In genomic region chr11:117748771-117749540, GRCh38 we compare ENCODE assay signal across 19 cellular contexts. TPM values are rescaled to one million over a fixed set of nuclear protein-coding genes. Genes with fewer than 3 reads are reported as not detected.
DNase-seq lines count a peak whose midpoint lies in the region; ATAC-seq, FAIRE-seq and TF ChIP-seq lines count a peak whose summit lies in the region.
"Had no signal": no experiment of that assay in that cellular context is flagged by ENCODE, and none has a peak within 500 bp of the region (broad histone marks: within the 10 kb centered on the region; RNA-seq: fewer than 3 reads in every experiment).

No MANE protein-coding gene starts in this region.

- H3K9me3 Mint-ChIP-seq in activated CD4-positive, alpha-beta T cell treated with anti-CD3 and anti-CD28 coated beads for 36 hours (ENCODE audit: low read depth): no peaks in the 10 kb centered on the region
- H3K9me3 Mint-ChIP-seq: H9 had no signal

- no peak for TF ChIP-seq RAD21 in HepG2 (CRISPR knock-in tag; IDR thresholded peaks at IDR 0.05)

- H3K4me2 ChIP-seq in HepG2 (ENCODE audit: low read depth, low read length): peak overlapping the region; percentile 69

- no peaks in the 10 kb centered on the region for H3K36me3 Mint-ChIP-seq in activated CD4-positive, alpha-beta T cell treated with anti-CD3 and anti-CD28 coated beads for 36 hours (ENCODE audit: low read depth)

- peak overlapping the region; percentile 81 for H3K27ac ChIP-seq in caudate nucleus (ENCODE audit: low read depth, low read length)
- H3K27ac ChIP-seq in HepG2 (ENCODE audit: extremely low read length, insufficient read depth, low read length): peak overlapping the region; percentile 23
- no peak overlapping the region for H3K27ac ChIP-seq in small intestine (ENCODE audit: low read depth in 1 of 2, low read length in 1 of 2)
- H3K27ac ChIP-seq: SJSA1 had no signal

- POLR2A ChIA-PET in HepG2 (lab: Yijun Ruan, JAX): no interaction called here
- POLR2A ChIA-PET in activated CD4-positive, alpha-beta T cell treated with anti-CD3 and anti-CD28 coated beads for 36 hours (lab: Charles Lee): no interaction called here

- in situ Hi-C loops in HepG2 (cut with HindIII; ENCODE audit: extremely low pct_ligation_motif_present, low pct_unique_long_range_greater_than_20kb): no loop called here
- in situ Hi-C loops in GM13977 (cut with MboI; ENCODE audit: low pct_unique_long_range_greater_than_20kb, low sequenced_read_pairs, unreplicated experiment): no loop called here

- H3K4me3 ChIP-seq in HepG2 (replicated peaks in 1 of 3; ENCODE audit: insufficient read depth in 1 of 3, low read depth in 2 of 3, low read length in 3 of 3) (peak overlapping the region in 1 of 3 experiments; percentile 38; a peak in 2 of 6 replicates), small intestine (ENCODE audit: low read depth in 1 of 2, low read length in 2 of 2) (no peak overlapping the region)
- H3K4me3 ChIP-seq: GM12878, SJSA1 had no signal

- H4K20me1 ChIP-seq in HepG2 (ENCODE audit: insufficient read depth, low read length): peaks cover 10% of the 10 kb centered on the region; the same call in 1 of the 2 replicates

- peak; percentile 34; the same call in 1 of the 2 replicates for TF ChIP-seq CTCF in HepG2 (CRISPR knock-in tag; IDR thresholded peaks at IDR 0.05)
- no peak for TF ChIP-seq CTCF in GM13977 (IDR thresholded peaks at IDR 0.05; ENCODE audit: extremely low read depth, insufficient read depth, missing control alignments)

- no peaks in the 10 kb centered on the region for H3K36me3 ChIP-seq in HepG2 (replicated peaks in 1 of 2; ENCODE audit: control insufficient read depth in 1 of 2, insufficient read depth in 2 of 2, low read length in 2 of 2)
- H3K36me3 ChIP-seq in small intestine (ENCODE audit: control insufficient read depth in 2 of 2, insufficient read depth in 2 of 2, low read length in 2 of 2): no peaks in the 10 kb centered on the region
- H3K36me3 ChIP-seq: SJSA1 had no signal

- no peak overlapping the region for H3K9ac ChIP-seq in HepG2 (ENCODE audit: insufficient read depth, low read depth, low read length)

- CTCF ChIA-PET in HepG2 (lab: Yijun Ruan, JAX; ENCODE audit: low intra/inter-chr PET ratio, low total read pairs): no interaction called here
- CTCF ChIA-PET in activated CD4-positive, alpha-beta T cell treated with anti-CD3 and anti-CD28 coated beads for 36 hours (lab: Charles Lee): no interaction called here

- H3K4me1 ChIP-seq in HepG2 (ENCODE audit: insufficient read depth, low read length) (peaks cover 50% of the 10 kb centered on the region), small intestine (ENCODE audit: control insufficient read depth in 2 of 2, insufficient read depth in 1 of 2, low read depth in 1 of 2, low read length in 1 of 2) (no peaks in the 10 kb centered on the region)
- H3K4me1 ChIP-seq: SJSA1 had no signal

- intact Hi-C loops in HepG2 (cut with micrococcal nuclease; ENCODE audit: unreplicated experiment): loop anchor here (1.0 kb wide), 1 partner anchor 46 kb away; no protein-coding TSS in a partner anchor
- intact Hi-C loops in activated CD4-positive, alpha-beta T cell treated with anti-CD3 and anti-CD28 coated beads for 36 hours (cut with DNase I, micrococcal nuclease): no loop called here

- peak; percentile 76 to 93 for TF ChIP-seq EP300 in HepG2 (IDR thresholded peaks at IDR 0.05; ENCODE audit: low read depth in 2 of 2, low read length in 2 of 2)
- TF ChIP-seq EP300 in HepG2 (CRISPR knock-in tag; IDR thresholded peaks at IDR 0.05; ENCODE audit: borderline replicate concordance): peak; percentile 83; the same call in 1 of the 2 replicates

- H3K4me3 Mint-ChIP-seq in activated CD4-positive, alpha-beta T cell treated with anti-CD3 and anti-CD28 coated beads for 36 hours: no peak overlapping the region
- H3K4me3 Mint-ChIP-seq: H9 had no signal

- TF ChIP-seq POLR2A in HepG2 (IDR thresholded peaks at IDR 0.05; ENCODE audit: insufficient read depth in 1 of 2, low read depth in 2 of 2, low read length in 2 of 2): no peak

- no peak overlapping the region for H3K27ac Mint-ChIP-seq in activated CD4-positive, alpha-beta T cell treated with anti-CD3 and anti-CD28 coated beads for 36 hours
- H3K27ac Mint-ChIP-seq: H9 had no signal

- H3K27me3 ChIP-seq in HepG2 (ENCODE audit: control insufficient read depth in 1 of 2, insufficient read depth in 2 of 2, low read length in 2 of 2) (peaks cover 0 to 16% of the 10 kb centered on the region in 2 experiments; a peak in 1 of 5 replicates), small intestine (ENCODE audit: control insufficient read depth in 2 of 2, insufficient read depth in 2 of 2, low read length in 2 of 2) (no peaks in the 10 kb centered on the region)
- H3K27me3 ChIP-seq: SJSA1 had no signal

- H3K79me2 ChIP-seq in HepG2 (ENCODE audit: insufficient read depth, low read length): no peaks in the 10 kb centered on the region

- DNase-seq in HuH-7.5 (ENCODE audit: low spot score) (peak; percentile 60), caudate nucleus (lab: John Stamatoyannopoulos, UW) (no peak), HepG2 (ENCODE audit: low spot score) (peak; percentile 89), small intestine (peak; percentile 17), iPS-NIHi7 (ENCODE audit: extremely low spot score) (no peak), GM13977 (ENCODE audit: low spot score) (no peak)
- no peak for DNase-seq in activated CD4-positive, alpha-beta T cell treated with anti-CD3 and anti-CD28 coated beads for 36 hours
- DNase-seq: AML-193, DMS79, H9, Kasumi-1, NCI-H187 treated with DMSO at 0.1 percent for 48 hours, NCI-H524, RPMI8226 had no signal

- H3K9me3 ChIP-seq in HepG2 (ENCODE audit: low read length): no peaks in the 10 kb centered on the region
- H3K9me3 ChIP-seq in small intestine (ENCODE audit: control insufficient read depth, low read depth): no peaks in the 10 kb centered on the region
- H3K9me3 ChIP-seq: SJSA1 had no signal

- BruUV-seq in HepG2 (replicated peaks; lab: Mats Ljungman, UMichigan): no TSS peak

- no peaks in the 10 kb centered on the region for H3K4me1 Mint-ChIP-seq in activated CD4-positive, alpha-beta T cell treated with anti-CD3 and anti-CD28 coated beads for 36 hours

- WGBS in HepG2 (ENCODE audit: low lambda C conversion rate): 1% methylated on average over 8 of the region's 14 CpGs
- 63 to 75% (median 68%) methylated on average over 14 of the region's 14 CpGs for WGBS in small intestine, 3 donors

- peaks cover under 1% of the 10 kb centered on the region for H3K27me3 Mint-ChIP-seq in activated CD4-positive, alpha-beta T cell treated with anti-CD3 and anti-CD28 coated beads for 36 hours

- FAIRE-seq in HepG2 (lab: Jason Lieb, UNC) (peak; percentile 95), small intestine (lab: Jason Lieb, UNC) (no peak)
- FAIRE-seq: GM12878 had no signal

- peak; percentile 94 for ATAC-seq in HepG2
- ATAC-seq in activated CD4-positive, alpha-beta T cell treated with anti-CD3 and anti-CD28 coated beads for 36 hours: no peak
- ATAC-seq: GM12878 had no signal

- H2AFZ ChIP-seq in HepG2 (ENCODE audit: low read length): no peak overlapping the region

TF ChIP-seq in HepG2, 621 proteins besides CTCF, POLR2A, EP300 and RAD21 (continues in another document):
- TF ChIP-seq TIGD3 (CRISPR knock-in tag; IDR thresholded peaks at IDR 0.05; ENCODE audit: borderline replicate concordance): no peak
- TF ChIP-seq NCOA5 (CRISPR knock-in tag; IDR thresholded peaks at IDR 0.05): no peak
- TF ChIP-seq PHF5A (CRISPR knock-in tag; IDR thresholded peaks at IDR 0.05; ENCODE audit: low read depth, unreplicated experiment): no peak
- peak; percentile 96 to 97 for TF ChIP-seq NR2F1 (CRISPR knock-in tag; IDR thresholded peaks at IDR 0.05)

RNA-seq across cellular contexts. Expression of gene DSCAML1, which starts 48.1 kb away (rescaled TPM):
- total RNA-seq in HepG2 (2016; rRNA removed; fragmentation: Illumina TruSeq; extraction: Trizol): 0.14 and 0.29 TPM in 2 replicates
- total RNA-seq in HepG2 (2016; cell fraction: cytosol; rRNA removed; fragmentation: Illumina TruSeq; extraction: Trizol; ENCODE audit: low read depth): 0.61 and 0.88 TPM in 2 replicates
- 0.24 and 0.35 TPM in 2 replicates for total RNA-seq in HepG2 (2016; cell fraction: insoluble cytoplasmic fraction; rRNA removed; fragmentation: Illumina TruSeq; extraction: Trizol)
- 0.17 and 0.28 TPM in 2 replicates for total RNA-seq in HepG2 (2016; cell fraction: membrane; rRNA removed; fragmentation: Illumina TruSeq; extraction: Trizol)
- 0.47 and 0.50 TPM in 2 replicates for total RNA-seq in HepG2 (2016; cell fraction: nucleus; rRNA removed; fragmentation: Illumina TruSeq; extraction: Trizol)
- polyA plus RNA-seq in HepG2 (2011; rRNA removed) (0.40 and 0.72 TPM in 2 replicates), small intestine (under 1 TPM in 2 of 3 donors, not detected in 1; under 0.01 to 0.22 TPM)
- polyA plus RNA-seq in HepG2 (2011; cell fraction: cytosol; rRNA removed): 0.15 and 0.35 TPM in 2 replicates
- polyA plus RNA-seq in HepG2 (2011; cell fraction: nucleus; rRNA removed): 2.6 and 4.1 TPM in 2 replicates
- polyA plus RNA-seq in HepG2 (2012): 0.48 and 0.69 TPM in 2 replicates
- polyA plus RNA-seq in HepG2 (2016; cell fraction: cytosol; fragmentation: Illumina TruSeq; extraction: Trizol; ENCODE audit: low read depth): 0.06 and 0.07 TPM in 2 replicates
- 0.14 and 0.19 TPM in 2 replicates for polyA plus RNA-seq in HepG2 (2016; cell fraction: insoluble cytoplasmic fraction; fragmentation: Illumina TruSeq; extraction: Trizol; ENCODE audit: low read depth)
- polyA plus RNA-seq in HepG2 (2016; cell fraction: membrane; fragmentation: Illumina TruSeq; extraction: Trizol; ENCODE audit: low read depth): 0.09 and 0.14 TPM in 2 replicates
- polyA plus RNA-seq in HepG2 (2016; cell fraction: nucleus; fragmentation: Illumina TruSeq; extraction: Trizol; ENCODE audit: insufficient read depth, low read depth): 0.24 and 0.74 TPM in 2 replicates
- polyA minus RNA-seq in HepG2 (2011; rRNA and poly(A)+ RNA removed; ENCODE audit: low replicate concordance): 1.8 TPM in 1 of 2 replicates, not detected in the other
- 0.18 and 0.20 TPM in 2 replicates for polyA minus RNA-seq in HepG2 (2011; cell fraction: cytosol; rRNA and poly(A)+ RNA removed)
- polyA minus RNA-seq in HepG2 (2011; cell fraction: nucleus; rRNA and poly(A)+ RNA removed): 2.7 and 6.2 TPM in 2 replicates
- under 1 TPM; 0.05 to 0.67 TPM for total RNA-seq in activated CD4-positive, alpha-beta T cell treated with anti-CD3 and anti-CD28 coated beads for 36 hours
- total RNA-seq: A673, G401, OCI-LY7 had no signal

Comparison
In these comparisons a context has a peak if more than half of its experiments do, and no peak if none do; other contexts are left out.
1. DNase-seq: peak in HuH-7.5 (single experiment), HepG2 (single experiment) and small intestine (single experiment); none in caudate nucleus (0 of 61), iPS-NIHi7 (single experiment), GM13977 (single experiment) and activated CD4-positive, alpha-beta T cell treated with anti-CD3 and anti-CD28 coated beads for 36 hours (single experiment).
2. H3K27ac ChIP-seq: peak in caudate nucleus (single experiment) and HepG2 (single experiment); none in small intestine (0 of 2).